ENCODE assay signal across 8 cellular contexts in the genomic region with DNA sequence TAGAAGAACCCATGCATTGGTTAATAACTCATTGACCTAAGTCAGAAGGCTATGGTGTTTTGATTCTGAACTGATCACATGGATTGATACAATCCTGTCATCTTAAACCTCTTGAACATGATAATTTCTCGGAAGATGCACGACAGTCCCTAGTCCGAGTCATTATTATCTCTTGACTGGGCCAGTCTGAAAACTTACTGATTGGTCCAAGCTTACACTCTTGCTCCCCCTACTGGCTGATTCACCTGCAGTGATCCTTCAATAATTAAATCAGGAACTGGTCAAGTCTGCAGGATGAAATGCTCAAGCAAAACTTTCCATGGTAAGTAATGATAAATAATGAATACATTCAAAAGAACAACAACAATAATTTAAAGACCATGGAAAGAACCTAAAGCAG.
A peak's percentile ranks its signal among the peaks of the same experiment; 100 is the strongest.
DNase-seq lines count a peak whose midpoint lies in the region; ATAC-seq and TF ChIP-seq lines count a peak whose summit lies in the region.

No MANE protein-coding gene starts in this region.

- H2AFZ ChIP-seq in KMS-11 (ENCODE audit: low read depth) (no peak overlapping the region), parathyroid adenoma (no peak overlapping the region)

- H3K36me3 ChIP-seq in KMS-11 (ENCODE audit: insufficient read depth), result no peaks in the 10 kb centered on the region
- H3K36me3 ChIP-seq in SJCRH30, result no peaks in the 10 kb centered on the region; the same call in 1 of the 2 replicates
- H3K36me3 ChIP-seq in parathyroid adenoma (ENCODE audit: control insufficient read depth, insufficient read depth, low read length), result no peaks in the 10 kb centered on the region

- H3K79me2 ChIP-seq in KMS-11 (ENCODE audit: insufficient read depth, low read depth) (no peaks in the 10 kb centered on the region), parathyroid adenoma (no peaks in the 10 kb centered on the region)

- H3K27ac ChIP-seq in KMS-11 (no peak overlapping the region), SJCRH30 (no peak overlapping the region), parathyroid adenoma (no peak overlapping the region)

- no peaks in the 10 kb centered on the region for H4K20me1 ChIP-seq in KMS-11 (ENCODE audit: insufficient read depth)

- H3K27me3 ChIP-seq in KMS-11 (ENCODE audit: insufficient read depth, low read depth) (no peaks in the 10 kb centered on the region), SJCRH30 (no peaks in the 10 kb centered on the region), parathyroid adenoma (ENCODE audit: control insufficient read depth, insufficient read depth, low read length) (no peaks in the 10 kb centered on the region)

- H3K4me2 ChIP-seq in KMS-11, result no peak overlapping the region
- no peak overlapping the region for H3K4me2 ChIP-seq in parathyroid adenoma (ENCODE audit: low read length)

- H3K9ac ChIP-seq in KMS-11 (no peak overlapping the region), parathyroid adenoma (no peak overlapping the region)

- TF ChIP-seq CTCF in KMS-11 (conservative IDR thresholded peaks at IDR 0.05; ENCODE audit: low read depth, low read length) (peak; percentile 90), parathyroid adenoma (IDR thresholded peaks at IDR 0.05) (peak; percentile 76)

- DNase-seq in SIG-M5 treated with dmso at 0.1 percent for 504 hours (lab: John Stamatoyannopoulos, UW; ENCODE audit: unreplicated experiment) (peak; percentile 24), SIG-M5 (lab: John Stamatoyannopoulos, UW) (no peak), SJCRH30 (peak; percentile 72 to 89), fibroblast of the conjunctiva (ENCODE audit: low read depth) (peak; percentile 1)
- DNase-seq in activated naive CD4-positive, alpha-beta T cell (lab: John Stamatoyannopoulos, UW), result no peak

- H3K4me3 ChIP-seq in KMS-11 (IDR thresholded peaks at IDR 0.05; ENCODE audit: insufficient read depth, low read depth, low read length) (no peak overlapping the region), SJCRH30 (no peak overlapping the region), parathyroid adenoma (ENCODE audit: low read depth, low read length) (no peak overlapping the region)

- H3K4me1 ChIP-seq in KMS-11 (ENCODE audit: low read depth, poor library complexity, severe bottlenecking) (no peaks in the 10 kb centered on the region), SJCRH30 (no peaks in the 10 kb centered on the region), parathyroid adenoma (no peaks in the 10 kb centered on the region)

- H3K9me3 ChIP-seq in SJCRH30 (replicated peaks) (no peaks in the 10 kb centered on the region), parathyroid adenoma (ENCODE audit: control insufficient read depth, low read length) (no peaks in the 10 kb centered on the region)

- ATAC-seq in GM21447 (IDR thresholded peaks at IDR 0.05; ENCODE audit: unreplicated experiment), result peak; percentile 81

Comparison
In these comparisons a context has a peak if more than half of its experiments do, and no peak if none do; other contexts are left out.
1. DNase-seq: peak in SIG-M5 treated with dmso at 0.1 percent for 504 hours (single experiment), SJCRH30 (2 of 2) and fibroblast of the conjunctiva (single experiment); none in SIG-M5 (single experiment) and activated naive CD4-positive, alpha-beta T cell (0 of 4).